Comparison of ENCODE assay signal across 1 cellular context in genomic region chr10:46204482-46205102, GRCh38.
TF ChIP-seq lines count a peak whose summit lies in the region.

No MANE protein-coding gene starts in this region.

TF ChIP-seq in H1, 55 proteins besides CTCF, POLR2A, EP300 and RAD21:
- 0 out of 2 replicates have a peak, but pooled peaks have one; percentile 14 for TF ChIP-seq TEAD4 (IDR thresholded peaks at IDR 0.05; ENCODE audit: low read depth, low read length)
